ENCODE assay signal across 25 cellular contexts in the genomic region with DNA sequence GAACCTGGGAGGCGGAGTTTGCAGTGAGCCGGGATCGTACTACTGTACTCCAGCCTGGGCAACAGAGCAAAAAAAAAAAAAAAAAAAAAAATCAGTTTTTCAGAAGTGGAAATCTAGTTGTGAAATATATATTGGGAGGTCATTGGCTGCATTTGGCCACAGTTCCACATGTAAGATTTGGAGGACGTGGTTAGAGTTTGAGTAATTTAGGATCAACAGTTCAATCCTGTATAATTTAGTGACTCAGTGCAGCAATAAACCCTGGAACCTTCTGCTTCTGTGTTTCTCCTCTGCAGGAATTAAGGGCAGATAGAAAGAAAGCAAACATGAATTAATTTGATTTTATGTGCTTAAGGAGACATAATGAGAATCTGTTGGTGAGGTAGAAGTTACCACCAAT.
A peak's percentile ranks its signal among the peaks of the same experiment; 100 is the strongest.
DNase-seq lines count a peak whose midpoint lies in the region; ATAC-seq, FAIRE-seq and TF ChIP-seq lines count a peak whose summit lies in the region.
"Had no signal": no experiment of that assay in that cellular context is flagged by ENCODE, and none has a peak within 500 bp of the region (broad histone marks: within the 10 kb centered on the region; RNA-seq: fewer than 3 reads in every experiment).

No MANE protein-coding gene starts in this region.

- no peak overlapping the region for H3K23ac ChIP-seq in IMR-90 (ENCODE audit: low read depth, low read length)

- H3K9me3 ChIP-seq in IMR-90 (ENCODE audit: control insufficient read depth, insufficient read depth, low read length) (no peaks in the 10 kb centered on the region), small intestine (ENCODE audit: control insufficient read depth, low read depth) (no peaks in the 10 kb centered on the region), spleen (no peaks in the 10 kb centered on the region), suprapubic skin (no peaks in the 10 kb centered on the region), right atrium auricular region (no peaks in the 10 kb centered on the region)
- H3K9me3 ChIP-seq: breast epithelium had no signal

- H3K27ac ChIP-seq in IMR-90 (ENCODE audit: insufficient read depth, low read length): no peak overlapping the region
- H3K27ac ChIP-seq in small intestine (ENCODE audit: low read depth in 1 of 2, low read length in 1 of 2): no peak overlapping the region
- no peak overlapping the region for H3K27ac ChIP-seq in spleen
- H3K27ac ChIP-seq in suprapubic skin: no peak overlapping the region
- H3K27ac ChIP-seq in right atrium auricular region: no peak overlapping the region
- H3K27ac ChIP-seq: 22Rv1, breast epithelium had no signal

- H2BK15ac ChIP-seq in IMR-90 (ENCODE audit: low read depth, low read length): no peak overlapping the region

- peaks cover 11% of the 10 kb centered on the region; the same call in 1 of the 2 replicates for H4K20me1 ChIP-seq in IMR-90 (ENCODE audit: insufficient read depth, low read length)

- peak; percentile 56; the same call in 1 of the 2 replicates for ATAC-seq in IMR-90 (ENCODE audit: low read depth)
- ATAC-seq: activated T-helper 17 cell treated with anti-CD3 and anti-CD28 coated beads, Interleukin-2, amount 50 U/mL, for 72 hours; right cardiac atrium; T-cell had no signal

- no peak for TF ChIP-seq RAD21 in IMR-90 (IDR thresholded peaks at IDR 0.05; ENCODE audit: low read length)

- H2AK5ac ChIP-seq in IMR-90 (ENCODE audit: low read depth, low read length): no peak overlapping the region

- no peak overlapping the region for H4K91ac ChIP-seq in IMR-90 (ENCODE audit: insufficient read depth, low read depth, low read length)

- no peaks in the 10 kb centered on the region for H3K27me3 ChIP-seq in IMR-90 (ENCODE audit: control insufficient read depth, insufficient read depth, low read length)
- H3K27me3 ChIP-seq in small intestine (ENCODE audit: control insufficient read depth in 2 of 2, insufficient read depth in 2 of 2, low read length in 2 of 2): no peaks in the 10 kb centered on the region
- no peaks in the 10 kb centered on the region for H3K27me3 ChIP-seq in spleen (replicated peaks in 1 of 7)
- no peaks in the 10 kb centered on the region for H3K27me3 ChIP-seq in suprapubic skin
- H3K27me3 ChIP-seq in right atrium auricular region: no peaks in the 10 kb centered on the region
- H3K27me3 ChIP-seq: breast epithelium had no signal

- H4K8ac ChIP-seq in IMR-90 (ENCODE audit: low read depth in 2 of 2, low read length in 2 of 2): no peak overlapping the region

- 100% methylated on average over 3 of the region's 4 CpGs; no CpG with 5 or more reads in 1 of the 2 experiments for whole genome bisulfite sequencing in IMR-90 (ENCODE audit: extremely low coverage in 2 of 2, insufficient read length in 1 of 2), 2 experiments
- 79% methylated on average over 4 of the region's 4 CpGs for WGBS in small intestine, 3 donors
- WGBS in spleen, 5 donors: 87 to 96% (median 91%) methylated on average over 4 of the region's 4 CpGs
- WGBS in suprapubic skin: 77% methylated on average over 4 of the region's 4 CpGs

- no TSS peak for BruUV-seq in IMR-90 (replicated peaks; lab: Mats Ljungman, UMichigan)

- TF ChIP-seq POLR2A in IMR-90 (IDR thresholded peaks at IDR 0.05; ENCODE audit: low read depth, low read length) (no peak), spleen (IDR thresholded peaks at IDR 0.05) (no peak), suprapubic skin (IDR thresholded peaks at IDR 0.05) (no peak)

- no peak for TF ChIP-seq CTCF in IMR-90 (conservative IDR thresholded peaks at IDR 0.05; ENCODE audit: low read depth, low read length)
- TF ChIP-seq CTCF in spleen (IDR thresholded peaks at IDR 0.05 in 8 of 11, conservative IDR thresholded peaks at IDR 0.05 in 3 of 11): no peak
- TF ChIP-seq CTCF in suprapubic skin (IDR thresholded peaks at IDR 0.05): no peak
- no peak for TF ChIP-seq CTCF in right atrium auricular region (IDR thresholded peaks at IDR 0.05)

- H3K14ac ChIP-seq in IMR-90 (replicated peaks; ENCODE audit: low read depth, low read length): no peak overlapping the region

- in situ Hi-C loops in IMR-90 (cut with MboI; ENCODE audit: low sequenced_read_pairs): no loop called here

- no peak overlapping the region for H4K5ac ChIP-seq in IMR-90 (ENCODE audit: low read depth, low read length)

- no peak overlapping the region for H2AK9ac ChIP-seq in IMR-90 (replicated peaks; ENCODE audit: low read depth, low read length, poor library complexity)

- TF ChIP-seq EP300 in suprapubic skin (IDR thresholded peaks at IDR 0.05): no peak

- H2BK120ac ChIP-seq in IMR-90 (ENCODE audit: low read depth, low read length): no peak overlapping the region

- H2BK20ac ChIP-seq in IMR-90 (ENCODE audit: low read depth, low read length): no peak overlapping the region

- CTCF ChIA-PET in IMR-90 (lab: Yijun Ruan, JAX): interaction anchor here (1.2 kb wide), 1 partner anchor 14 kb away, joined by 3 read pairs; no protein-coding TSS in a partner anchor

- no peak overlapping the region for H2AFZ ChIP-seq in IMR-90 (replicated peaks; ENCODE audit: low read length, poor library complexity)

- H3K4me1 ChIP-seq in IMR-90 (ENCODE audit: control insufficient read depth, insufficient read depth, low read length): peaks cover 2% of the 10 kb centered on the region; the same call in 1 of the 2 replicates
- peaks cover 0 to 3% of the 10 kb centered on the region in 2 donors for H3K4me1 ChIP-seq in small intestine (ENCODE audit: control insufficient read depth in 2 of 2, insufficient read depth in 1 of 2, low read depth in 1 of 2, low read length in 1 of 2)
- H3K4me1 ChIP-seq in spleen: peaks cover 0 to 9% (median 0%) of the 10 kb centered on the region in 6 donors
- H3K4me1 ChIP-seq in suprapubic skin: peaks cover 19% of the 10 kb centered on the region
- H3K4me1 ChIP-seq in right atrium auricular region: peaks cover 0 to 23% of the 10 kb centered on the region in 2 donors

- FAIRE-seq in small intestine (lab: Jason Lieb, UNC): no peak

- no peak overlapping the region for H3K4me3 ChIP-seq in IMR-90 (ENCODE audit: insufficient read depth, low read depth, low read length)
- no peak overlapping the region for H3K4me3 ChIP-seq in small intestine (ENCODE audit: low read depth in 1 of 2, low read length in 2 of 2)
- H3K4me3 ChIP-seq in spleen: no peak overlapping the region
- H3K4me3 ChIP-seq in suprapubic skin: no peak overlapping the region
- H3K4me3 ChIP-seq in right atrium auricular region: no peak overlapping the region
- H3K4me3 ChIP-seq: breast epithelium, lung had no signal

- no peak overlapping the region for H2BK5ac ChIP-seq in IMR-90 (ENCODE audit: low read depth, low read length, poor library complexity, severe bottlenecking)

- H3K4me2 ChIP-seq in IMR-90 (ENCODE audit: low read depth, low read length): no peak overlapping the region

- intact Hi-C loops in IMR-90 (cut with micrococcal nuclease): no loop called here
- intact Hi-C loops in spleen (cut with DNase I; ENCODE audit: low total_unique reads): no loop called here

- H3K4ac ChIP-seq in IMR-90 (ENCODE audit: low read depth, low read length): no peak overlapping the region

- H3K79me1 ChIP-seq in IMR-90 (ENCODE audit: low read depth in 1 of 2, low read length in 2 of 2): peaks cover 5 to 21% of the 10 kb centered on the region in 2 experiments; a peak in 2 of 4 replicates

- dilution Hi-C loops in IMR-90 (cut with HindIII; ENCODE audit: low sequenced_read_pairs, unreplicated experiment): no loop called here

- no peak overlapping the region for H3K56ac ChIP-seq in IMR-90 (ENCODE audit: extremely low read depth, insufficient read depth, low read length)

- no peak overlapping the region for H3K18ac ChIP-seq in IMR-90 (ENCODE audit: low read depth, low read length)

- DNase-seq in DMS 273 (lab: John Stamatoyannopoulos, UW; ENCODE audit: unreplicated experiment): peak; percentile 3
- DNase-seq in DMS 273 treated with DMSO at 0.1 percent for 48 hours (lab: John Stamatoyannopoulos, UW): no peak
- peak; percentile 64 for DNase-seq in IMR-90
- peak; percentile 90 for DNase-seq in fibroblast of peridontal ligament (ENCODE audit: extremely low read depth)
- DNase-seq in small intestine: peak; percentile 9
- no peak for DNase-seq in spleen
- DNase-seq in suprapubic skin (ENCODE audit: low spot score in 2 of 2): no peak
- no peak for DNase-seq in right atrium auricular region (ENCODE audit: low spot score)
- DNase-seq: activated CD4-positive, alpha-beta T cell treated with anti-CD3 and anti-CD28 coated beads, Interleukin-2, amount 10 ng/mL, durations not matched to agents 24 days and 14 days; activated naive CD8-positive, alpha-beta T cell treated with anti-CD3 and anti-CD28 coated beads, Interleukin-2, amount 10 ng/mL, durations not matched to agents 7 days and 5 days; DMS153; head of caudate nucleus; Kasumi-1; NCI-H1417; NCI-H2107; NCI-H524; right cardiac atrium; stimulated activated CD4-positive, alpha-beta T cell treated with anti-CD3 and anti-CD28 coated beads, Interleukin-1b, Interleukin-23, amount 100 ng/mL, for 48 hours; stimulated activated naive CD4-positive, alpha-beta T cell; T-cell; trophoblast cell had no signal

- no peak overlapping the region for H3K9ac ChIP-seq in IMR-90 (ENCODE audit: low read depth, low read length)

- H3K36me3 ChIP-seq in IMR-90 (ENCODE audit: control insufficient read depth, insufficient read depth, low read length) (no peaks in the 10 kb centered on the region), small intestine (ENCODE audit: control insufficient read depth in 2 of 2, insufficient read depth in 2 of 2, low read length in 2 of 2) (no peaks in the 10 kb centered on the region), spleen (no peaks in the 10 kb centered on the region), suprapubic skin (no peaks in the 10 kb centered on the region), right atrium auricular region (no peaks in the 10 kb centered on the region)
- H3K36me3 ChIP-seq: breast epithelium had no signal

- no peaks in the 10 kb centered on the region for H3K9me1 ChIP-seq in IMR-90 (ENCODE audit: insufficient read depth, low read length)

- POLR2A ChIA-PET in IMR-90 (lab: Charles Lee; ENCODE audit: unreplicated experiment): no interaction called here

TF ChIP-seq in IMR-90, 13 proteins besides CTCF, POLR2A, EP300 and RAD21 (continues in another document):
- TF ChIP-seq NFE2L2 (IDR thresholded peaks at IDR 0.05; ENCODE audit: low read depth, low read length) (no peak), RFX5 (IDR thresholded peaks at IDR 0.05; ENCODE audit: low read depth, low read length) (no peak), MXI1 (IDR thresholded peaks at IDR 0.05; ENCODE audit: borderline replicate concordance, low read depth, low read length) (no peak), RCOR1 (IDR thresholded peaks at IDR 0.05; ENCODE audit: insufficient replicate concordance, low read length) (no peak), BHLHE40 (IDR thresholded peaks at IDR 0.05; ENCODE audit: low read depth, low read length) (no peak), CHD1 (IDR thresholded peaks at IDR 0.05; ENCODE audit: low read depth, low read length) (no peak), FOS (IDR thresholded peaks at IDR 0.05; ENCODE audit: low read depth, low read length) (no peak)

Comparison
In these comparisons a context has a peak if more than half of its experiments do, and no peak if none do; other contexts are left out.
1. DNase-seq: peak in DMS 273 (single experiment), IMR-90 (single experiment), fibroblast of peridontal ligament (single experiment) and small intestine (single experiment); none in DMS 273 treated with DMSO at 0.1 percent for 48 hours (single experiment), spleen (single experiment), suprapubic skin (0 of 2) and right atrium auricular region (single experiment).